ENCODE assay signal across 1 cellular context in the genomic region with DNA sequence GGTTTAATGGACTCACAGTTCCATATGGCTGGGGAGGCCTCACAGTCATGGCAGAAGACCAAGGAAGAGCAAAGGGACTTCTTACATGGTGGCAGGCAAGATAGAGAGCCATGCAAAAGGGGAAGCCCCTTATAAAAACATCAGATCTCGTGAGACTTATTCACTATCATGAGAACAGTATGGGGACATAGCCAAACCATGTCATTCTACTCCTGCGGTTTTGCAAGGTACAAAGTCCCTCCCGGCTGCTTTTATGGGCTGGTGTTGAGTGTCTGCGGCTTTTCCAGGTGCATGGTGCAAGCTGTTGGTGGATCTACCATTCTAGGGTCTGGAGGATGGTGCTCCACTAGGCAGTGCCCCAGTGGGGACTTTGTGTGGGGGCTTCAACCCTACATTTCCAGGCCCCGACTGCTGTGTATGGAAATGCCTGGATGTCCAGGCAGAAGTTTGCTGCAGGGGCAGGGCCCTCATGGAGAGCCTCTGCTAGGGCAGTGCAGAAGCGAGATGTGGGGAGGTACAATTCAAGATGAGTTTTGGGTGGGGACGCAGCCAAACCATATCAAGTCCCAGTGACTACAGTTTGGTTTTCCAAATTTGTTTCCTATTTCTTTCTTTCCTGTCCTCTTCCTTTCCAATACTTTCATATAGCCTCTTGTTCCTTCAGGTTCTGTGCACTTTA.
TF ChIP-seq lines count a peak whose summit lies in the region.
"Not testable (repeated sequence)": the region's sequence is repeated elsewhere in the genome, so short reads cannot be mapped to it uniquely, and the experiment has no call there.

No MANE protein-coding gene starts in this region.

TF ChIP-seq in HepG2, 621 proteins besides CTCF, POLR2A, EP300 and RAD21 (continued from another document and continues in another):
- TF ChIP-seq, protein P1, sequence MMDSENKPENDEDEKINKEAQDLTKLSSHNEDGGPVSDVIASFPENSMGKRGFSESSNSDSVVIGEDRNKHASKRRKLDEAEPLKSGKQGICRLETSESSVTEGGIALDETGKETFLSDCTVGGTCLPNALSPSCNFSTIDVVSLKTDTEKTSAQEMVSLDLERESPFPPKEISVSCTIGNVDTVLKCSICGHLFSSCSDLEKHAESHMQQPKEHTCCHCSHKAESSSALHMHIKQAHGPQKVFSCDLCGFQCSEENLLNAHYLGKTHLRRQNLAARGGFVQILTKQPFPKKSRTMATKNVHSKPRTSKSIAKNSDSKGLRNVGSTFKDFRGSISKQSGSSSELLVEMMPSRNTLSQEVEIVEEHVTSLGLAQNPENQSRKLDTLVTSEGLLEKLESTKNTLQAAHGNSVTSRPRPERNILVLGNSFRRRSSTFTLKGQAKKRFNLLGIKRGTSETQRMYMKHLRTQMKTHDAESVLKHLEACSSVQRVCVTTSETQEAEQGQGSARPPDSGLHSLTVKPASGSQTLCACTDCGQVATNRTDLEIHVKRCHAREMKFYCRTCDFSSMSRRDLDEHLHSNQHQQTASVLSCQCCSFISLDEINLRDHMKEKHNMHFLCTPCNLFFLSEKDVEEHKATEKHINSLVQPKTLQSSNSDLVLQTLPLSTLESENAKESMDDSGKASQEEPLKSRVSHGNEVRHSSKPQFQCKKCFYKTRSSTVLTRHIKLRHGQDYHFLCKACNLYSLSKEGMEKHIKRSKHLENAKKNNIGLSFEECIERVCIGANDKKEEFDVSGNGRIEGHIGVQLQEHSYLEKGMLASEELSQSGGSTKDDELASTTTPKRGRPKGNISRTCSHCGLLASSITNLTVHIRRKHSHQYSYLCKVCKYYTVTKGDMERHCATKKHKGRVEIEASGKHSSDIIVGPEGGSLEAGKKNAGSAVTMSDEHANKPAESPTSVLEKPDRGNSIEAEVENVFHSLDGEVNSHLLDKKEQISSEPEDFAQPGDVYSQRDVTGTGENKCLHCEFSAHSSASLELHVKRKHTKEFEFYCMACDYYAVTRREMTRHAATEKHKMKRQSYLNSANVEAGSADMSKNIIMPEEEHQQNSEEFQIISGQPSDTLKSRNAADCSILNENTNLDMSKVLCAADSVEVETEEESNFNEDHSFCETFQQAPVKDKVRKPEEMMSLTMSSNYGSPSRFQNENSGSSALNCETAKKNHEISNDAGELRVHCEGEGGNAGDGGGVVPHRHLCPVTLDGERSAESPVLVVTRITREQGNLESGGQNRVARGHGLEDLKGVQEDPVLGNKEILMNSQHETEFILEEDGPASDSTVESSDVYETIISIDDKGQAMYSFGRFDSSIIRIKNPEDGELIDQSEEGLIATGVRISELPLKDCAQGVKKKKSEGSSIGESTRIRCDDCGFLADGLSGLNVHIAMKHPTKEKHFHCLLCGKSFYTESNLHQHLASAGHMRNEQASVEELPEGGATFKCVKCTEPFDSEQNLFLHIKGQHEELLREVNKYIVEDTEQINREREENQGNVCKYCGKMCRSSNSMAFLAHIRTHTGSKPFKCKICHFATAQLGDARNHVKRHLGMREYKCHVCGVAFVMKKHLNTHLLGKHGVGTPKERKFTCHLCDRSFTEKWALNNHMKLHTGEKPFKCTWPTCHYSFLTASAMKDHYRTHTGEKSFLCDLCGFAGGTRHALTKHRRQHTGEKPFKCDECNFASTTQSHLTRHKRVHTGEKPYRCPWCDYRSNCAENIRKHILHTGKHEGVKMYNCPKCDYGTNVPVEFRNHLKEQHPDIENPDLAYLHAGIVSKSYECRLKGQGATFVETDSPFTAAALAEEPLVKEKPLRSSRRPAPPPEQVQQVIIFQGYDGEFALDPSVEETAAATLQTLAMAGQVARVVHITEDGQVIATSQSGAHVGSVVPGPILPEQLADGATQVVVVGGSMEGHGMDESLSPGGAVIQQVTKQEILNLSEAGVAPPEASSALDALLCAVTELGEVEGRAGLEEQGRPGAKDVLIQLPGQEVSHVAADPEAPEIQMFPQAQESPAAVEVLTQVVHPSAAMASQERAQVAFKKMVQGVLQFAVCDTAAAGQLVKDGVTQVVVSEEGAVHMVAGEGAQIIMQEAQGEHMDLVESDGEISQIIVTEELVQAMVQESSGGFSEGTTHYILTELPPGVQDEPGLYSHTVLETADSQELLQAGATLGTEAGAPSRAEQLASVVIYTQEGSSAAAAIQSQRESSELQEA (CRISPR knock-in tag; IDR thresholded peaks at IDR 0.05; ENCODE audit: not compliant biosample characterization), result peak; percentile 75
- TF ChIP-seq ZNF235 (CRISPR knock-in tag; IDR thresholded peaks at IDR 0.05; ENCODE audit: borderline replicate concordance) (peak; percentile 88; the same call in 1 of the 2 replicates), NR0B2 (CRISPR knock-in tag; IDR thresholded peaks at IDR 0.05) (peak; percentile 78; the same call in 1 of the 2 replicates), FOXP4 (CRISPR knock-in tag; IDR thresholded peaks at IDR 0.05) (peak; percentile 56; the same call in 1 of the 2 replicates), ZNF891 (CRISPR knock-in tag; IDR thresholded peaks at IDR 0.05) (0 out of 2 replicates have a peak, but pooled peaks have one; percentile 27), BORCS8-MEF2B (CRISPR knock-in tag; IDR thresholded peaks at IDR 0.05) (0 out of 2 replicates have a peak, but pooled peaks have one; percentile 55), ZNF160 (CRISPR knock-in tag; IDR thresholded peaks at IDR 0.05) (peak; percentile 79), SOX6 (CRISPR knock-in tag; IDR thresholded peaks at IDR 0.05) (peak; percentile 78; the same call in 1 of the 2 replicates), THRA (CRISPR knock-in tag; IDR thresholded peaks at IDR 0.05; ENCODE audit: borderline replicate concordance) (peak; percentile 87), ZFY (CRISPR knock-in tag; IDR thresholded peaks at IDR 0.05) (peak; percentile 48; the same call in 1 of the 2 replicates), ETV6 (CRISPR knock-in tag; conservative IDR thresholded peaks at IDR 0.05) (peak; percentile 66; the same call in 1 of the 2 replicates), PRDM10 (CRISPR knock-in tag; IDR thresholded peaks at IDR 0.05; ENCODE audit: low read depth) (peak; percentile 70), ZBTB20 (CRISPR knock-in tag; IDR thresholded peaks at IDR 0.05; ENCODE audit: borderline replicate concordance, low read depth) (peak; percentile 77), MED8 (CRISPR knock-in tag; IDR thresholded peaks at IDR 0.05; ENCODE audit: insufficient replicate concordance) (peak; percentile 85), ZNF644 (CRISPR knock-in tag; IDR thresholded peaks at IDR 0.05; ENCODE audit: low read depth) (peak; percentile 100), TFAP4 (IDR thresholded peaks at IDR 0.05; ENCODE audit: borderline replicate concordance, low read depth) (peak; percentile 41; the same call in 1 of the 2 replicates), FOXA3 (CRISPR knock-in tag; IDR thresholded peaks at IDR 0.05) (peak; percentile 79), KDM5B (CRISPR knock-in tag; IDR thresholded peaks at IDR 0.05; ENCODE audit: borderline replicate concordance) (peak; percentile 87; the same call in 1 of the 2 replicates), ZNF614 (CRISPR knock-in tag; IDR thresholded peaks at IDR 0.05; ENCODE audit: borderline replicate concordance) (peak; percentile 95), ZNF724P (CRISPR knock-in tag; IDR thresholded peaks at IDR 0.05; ENCODE audit: borderline replicate concordance) (0 out of 2 replicates have a peak, but pooled peaks have one; percentile 12), FOXJ3 (CRISPR knock-in tag; IDR thresholded peaks at IDR 0.05; ENCODE audit: borderline replicate concordance) (peak; percentile 42; the same call in 1 of the 2 replicates), SATB2 (CRISPR knock-in tag; IDR thresholded peaks at IDR 0.05) (peak; percentile 90; the same call in 1 of the 2 replicates), ETS1 (CRISPR knock-in tag; IDR thresholded peaks at IDR 0.05) (0 out of 2 replicates have a peak, but pooled peaks have one; percentile 73), TFDP1 (CRISPR knock-in tag; IDR thresholded peaks at IDR 0.05; ENCODE audit: borderline replicate concordance) (0 out of 2 replicates have a peak, but pooled peaks have one; percentile 43), SMAD3 (CRISPR knock-in tag; IDR thresholded peaks at IDR 0.05) (peak; percentile 93), TRIM24 (CRISPR knock-in tag; IDR thresholded peaks at IDR 0.05) (0 out of 2 replicates have a peak, but pooled peaks have one; percentile 37), ZNF317 (CRISPR knock-in tag; IDR thresholded peaks at IDR 0.05) (peak; percentile 90)
- not testable (repeated sequence) for TF ChIP-seq SOX6 (IDR thresholded peaks at IDR 0.05)
- TF ChIP-seq, protein P2, sequence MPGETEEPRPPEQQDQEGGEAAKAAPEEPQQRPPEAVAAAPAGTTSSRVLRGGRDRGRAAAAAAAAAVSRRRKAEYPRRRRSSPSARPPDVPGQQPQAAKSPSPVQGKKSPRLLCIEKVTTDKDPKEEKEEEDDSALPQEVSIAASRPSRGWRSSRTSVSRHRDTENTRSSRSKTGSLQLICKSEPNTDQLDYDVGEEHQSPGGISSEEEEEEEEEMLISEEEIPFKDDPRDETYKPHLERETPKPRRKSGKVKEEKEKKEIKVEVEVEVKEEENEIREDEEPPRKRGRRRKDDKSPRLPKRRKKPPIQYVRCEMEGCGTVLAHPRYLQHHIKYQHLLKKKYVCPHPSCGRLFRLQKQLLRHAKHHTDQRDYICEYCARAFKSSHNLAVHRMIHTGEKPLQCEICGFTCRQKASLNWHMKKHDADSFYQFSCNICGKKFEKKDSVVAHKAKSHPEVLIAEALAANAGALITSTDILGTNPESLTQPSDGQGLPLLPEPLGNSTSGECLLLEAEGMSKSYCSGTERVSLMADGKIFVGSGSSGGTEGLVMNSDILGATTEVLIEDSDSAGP (CRISPR knock-in tag; IDR thresholded peaks at IDR 0.05; ENCODE audit: borderline replicate concordance), result peak; percentile 71; the same call in 1 of the 2 replicates
